In genomic region chr2:43025709-43026290, GRCh38 we compare ENCODE assay signal across 16 cellular contexts.
DNase-seq lines count a peak whose midpoint lies in the region; ATAC-seq and TF ChIP-seq lines count a peak whose summit lies in the region.
"Had no signal": no experiment of that assay in that cellular context is flagged by ENCODE, and none has a peak within 500 bp of the region (broad histone marks: within the 10 kb centered on the region; RNA-seq: fewer than 3 reads in every experiment).

No MANE protein-coding gene starts in this region.

- no peak for ATAC-seq in activated naive CD4-positive, alpha-beta T cell treated with anti-CD3 and anti-CD28 coated beads, Interleukin-2, amount 50 U/mL, for 72 hours
- ATAC-seq in Right ventricle myocardium superior (ENCODE audit: poor library complexity) (no peak), GM19395 (IDR thresholded peaks at IDR 0.05; ENCODE audit: unreplicated experiment) (no peak)

- no peak overlapping the region for H3K4me3 ChIP-seq in vagina
- H3K4me3 ChIP-seq: cardiac muscle cell, tibial artery had no signal

- DNase-seq in activated naive CD4-positive, alpha-beta T cell treated with anti-CD3 and anti-CD28 coated beads, Interleukin-2, amount 50 U/mL, for 72 hours (ENCODE audit: low spot score in 2 of 2) = no peak
- DNase-seq in dermis blood vessel endothelial cell (peak; percentile 16), neural crest cell (ENCODE audit: low read depth, low spot score) (no peak), vagina (ENCODE audit: extremely low spot score in 2 of 2) (no peak), Right ventricle myocardium superior (no peak), GM13976 (ENCODE audit: low spot score) (no peak)
- DNase-seq: 8988T; activated T-cell treated with anti-CD3 and anti-CD28 coated beads, Interleukin-2, amount 50 U/mL, for 1 hour; effector CD8-positive, alpha-beta T cell; NCI-H1417 treated with DMSO at 0.1 percent for 48 hours; stimulated activated CD4-positive, alpha-beta T cell treated with anti-CD3 and anti-CD28 coated beads, Interleukin-4, amount 100 ng/mL, for 4 hours; tibial artery had no signal

- H3K9me3 Mint-ChIP-seq in activated naive CD4-positive, alpha-beta T cell treated with anti-CD3 and anti-CD28 coated beads, Interleukin-2, amount 50 U/mL, for 24 hours = no peaks in the 10 kb centered on the region
- H3K9me3 Mint-ChIP-seq in activated naive CD4-positive, alpha-beta T cell treated with anti-CD3 and anti-CD28 coated beads, Interleukin-2, amount 50 U/mL, for 72 hours = peaks cover 9 to 15% of the 10 kb centered on the region in 2 donors
- no peaks in the 10 kb centered on the region for H3K9me3 Mint-ChIP-seq in neural crest cell

- H3K36me3 Mint-ChIP-seq in activated naive CD4-positive, alpha-beta T cell treated with anti-CD3 and anti-CD28 coated beads, Interleukin-2, amount 50 U/mL, for 24 hours = peaks cover 3% of the 10 kb centered on the region
- H3K36me3 Mint-ChIP-seq in activated naive CD4-positive, alpha-beta T cell treated with anti-CD3 and anti-CD28 coated beads, Interleukin-2, amount 50 U/mL, for 72 hours = peaks cover 9 to 11% of the 10 kb centered on the region in 2 donors
- peaks cover 10% of the 10 kb centered on the region for H3K36me3 Mint-ChIP-seq in neural crest cell (ENCODE audit: low read depth)

- H3K4me3 Mint-ChIP-seq in activated naive CD4-positive, alpha-beta T cell treated with anti-CD3 and anti-CD28 coated beads, Interleukin-2, amount 50 U/mL, for 24 hours = no peak overlapping the region
- H3K4me3 Mint-ChIP-seq in neural crest cell = no peak overlapping the region
- H3K4me3 Mint-ChIP-seq: activated naive CD8-positive, alpha-beta T cell had no signal

- in situ Hi-C loops in GM13976 (cut with MboI; ENCODE audit: low sequenced_read_pairs, unreplicated experiment) = no loop called here

- H3K4me1 Mint-ChIP-seq in activated naive CD4-positive, alpha-beta T cell treated with anti-CD3 and anti-CD28 coated beads, Interleukin-2, amount 50 U/mL, for 24 hours = peaks cover 20% of the 10 kb centered on the region
- peaks cover 59% of the 10 kb centered on the region for H3K4me1 Mint-ChIP-seq in neural crest cell

- intact Hi-C loops in vagina (cut with DNase I) = no loop called here
- intact Hi-C loops in Right ventricle myocardium superior (cut with DNase I) = loop anchor here (2.0 kb wide), 1 partner anchor 205 kb away; no protein-coding TSS in a partner anchor

- H3K9me3 ChIP-seq in vagina = no peaks in the 10 kb centered on the region
- H3K9me3 ChIP-seq: tibial artery had no signal

- H3K36me3 ChIP-seq in vagina = no peaks in the 10 kb centered on the region
- H3K36me3 ChIP-seq: cardiac muscle cell, tibial artery had no signal

- peak overlapping the region; percentile 18 for H3K27ac Mint-ChIP-seq in activated naive CD4-positive, alpha-beta T cell treated with anti-CD3 and anti-CD28 coated beads, Interleukin-2, amount 50 U/mL, for 24 hours
- no peak overlapping the region for H3K27ac Mint-ChIP-seq in activated naive CD4-positive, alpha-beta T cell treated with anti-CD3 and anti-CD28 coated beads, Interleukin-2, amount 50 U/mL, for 72 hours
- H3K27ac Mint-ChIP-seq in neural crest cell (ENCODE audit: unreplicated experiment) = peak overlapping the region; percentile 0

- peaks cover 39% of the 10 kb centered on the region for H3K4me1 ChIP-seq in vagina

- TF ChIP-seq CTCF in neural crest cell (conservative IDR thresholded peaks at IDR 0.05) = no peak
- TF ChIP-seq CTCF in vagina (IDR thresholded peaks at IDR 0.05) = no peak
- TF ChIP-seq CTCF in GM13976 (IDR thresholded peaks at IDR 0.05; ENCODE audit: borderline replicate concordance, control extremely low read depth, extremely low read depth, insufficient read depth, missing control alignments) = no peak

- no peaks in the 10 kb centered on the region for H3K27me3 Mint-ChIP-seq in activated naive CD4-positive, alpha-beta T cell treated with anti-CD3 and anti-CD28 coated beads, Interleukin-2, amount 50 U/mL, for 24 hours
- no peaks in the 10 kb centered on the region for H3K27me3 Mint-ChIP-seq in neural crest cell (ENCODE audit: low read depth)
- H3K27me3 Mint-ChIP-seq: activated naive CD8-positive, alpha-beta T cell had no signal

- peak overlapping the region; percentile 37 for H3K27ac ChIP-seq in vagina
- H3K27ac ChIP-seq: cardiac muscle cell had no signal

- no peak for TF ChIP-seq POLR2A in vagina (IDR thresholded peaks at IDR 0.05)

- H3K27me3 ChIP-seq in vagina = no peaks in the 10 kb centered on the region
- H3K27me3 ChIP-seq: cardiac muscle cell, tibial artery had no signal

Comparison
In these comparisons a context has a peak if more than half of its experiments do, and no peak if none do; other contexts are left out.
1. H3K27ac Mint-ChIP-seq: peak in activated naive CD4-positive, alpha-beta T cell treated with anti-CD3 and anti-CD28 coated beads, Interleukin-2, amount 50 U/mL, for 24 hours (single experiment) and neural crest cell (single experiment); none in activated naive CD4-positive, alpha-beta T cell treated with anti-CD3 and anti-CD28 coated beads, Interleukin-2, amount 50 U/mL, for 72 hours (0 of 2).